In the genomic region with DNA sequence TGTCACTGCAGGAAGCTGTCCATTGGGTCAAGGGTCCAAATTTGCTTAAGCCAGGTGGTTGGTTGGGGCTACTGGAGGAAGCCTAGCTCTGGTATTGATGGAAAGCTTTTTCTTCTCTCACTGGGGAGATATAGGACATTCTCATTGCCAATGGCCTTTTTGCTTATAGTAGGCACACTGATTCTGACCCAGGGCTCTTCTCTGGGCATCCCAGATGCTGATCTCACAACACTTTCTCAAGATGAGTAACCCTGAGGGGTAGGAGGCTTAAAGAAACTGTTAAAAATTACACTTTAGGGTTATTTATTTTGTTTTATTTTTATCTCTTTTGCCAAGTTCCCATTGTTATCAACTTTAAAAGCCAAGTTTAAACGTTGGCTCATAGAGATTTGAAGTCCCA, we compare ENCODE assay signal across 22 cellular contexts.
DNase-seq lines count a peak whose midpoint lies in the region; ATAC-seq and TF ChIP-seq lines count a peak whose summit lies in the region.
"Had no signal": no experiment of that assay in that cellular context is flagged by ENCODE, and none has a peak within 500 bp of the region (broad histone marks: within the 10 kb centered on the region; RNA-seq: fewer than 3 reads in every experiment).

No MANE protein-coding gene starts in this region.

- in situ Hi-C loops in GM23248 (cut with MboI): no loop called here

- no peaks in the 10 kb centered on the region for H3K36me3 ChIP-seq in GM23248 (ENCODE audit: low read depth)
- H3K36me3 ChIP-seq in A673 (ENCODE audit: insufficient read depth, low read length, poor library complexity, severe bottlenecking): no peaks in the 10 kb centered on the region
- H3K36me3 ChIP-seq: SJSA1 had no signal

- no peaks in the 10 kb centered on the region for H3K9me2 ChIP-seq in GM23248 (ENCODE audit: insufficient read depth)

- no TSS peak for BruUV-seq in A673 (replicated peaks; lab: Mats Ljungman, UMichigan)

- H3K27ac ChIP-seq in GM23248 (no peak overlapping the region), A673 (ENCODE audit: low read depth, low read length, poor library complexity, severe bottlenecking) (no peak overlapping the region)
- H3K27ac ChIP-seq: SJSA1 had no signal

- POLR2A ChIA-PET in activated CD4-positive, alpha-beta T cell treated with anti-CD3 and anti-CD28 coated beads, Interleukin-2, amount 10 ng/mL, durations not matched to agents 7 days and 5 days (lab: Charles Lee): no interaction called here
- POLR2A ChIA-PET in A673 (lab: Charles Lee; ENCODE audit: low non-redundant PET): no interaction called here

- H3K27me3 ChIP-seq in GM23248 (replicated peaks; ENCODE audit: insufficient read depth) (no peaks in the 10 kb centered on the region), A673 (replicated peaks; ENCODE audit: insufficient read depth, low read depth, low read length, poor library complexity) (no peaks in the 10 kb centered on the region)
- H3K27me3 ChIP-seq: SJSA1 had no signal

- WGBS in GM23248 (ENCODE audit: low coverage in 1 of 2, low lambda C conversion rate in 2 of 2, missing lambda C conversion rate in 2 of 2), 2 experiments: 0 to 4% methylated on average over 1 of the region's 1 CpG

- H3K27ac Mint-ChIP-seq in activated CD4-positive, alpha-beta T cell treated with anti-CD3 and anti-CD28 coated beads, Interleukin-2, amount 10 ng/mL, durations not matched to agents 7 days and 5 days: no peak overlapping the region
- H3K27ac Mint-ChIP-seq: CD4-positive, CD25-positive, alpha-beta regulatory T cell; T-helper 2 cell treated with Interferon-gamma antibody and Interleukin-4, amounts not matched to agents 5 μg/mL and 100 μg/mL, for 36 hours had no signal

- H4K20me1 ChIP-seq in GM23248 (ENCODE audit: insufficient read depth): no peaks in the 10 kb centered on the region

- TF ChIP-seq CTCF in A673 (conservative IDR thresholded peaks at IDR 0.05; ENCODE audit: low read depth, low read length): no peak

- intact Hi-C loops in A673 (cut with micrococcal nuclease; ENCODE audit: unreplicated experiment): no loop called here

- H3K79me2 ChIP-seq in GM23248 (ENCODE audit: insufficient read depth): no peaks in the 10 kb centered on the region

- no peak overlapping the region for H3K9ac ChIP-seq in GM23248

- no peaks in the 10 kb centered on the region for H3F3A ChIP-seq in GM23248 (ENCODE audit: insufficient read depth)

- H3K4me1 ChIP-seq in GM23248 (ENCODE audit: insufficient read depth) (no peaks in the 10 kb centered on the region), A673 (ENCODE audit: insufficient read depth, low read length, poor library complexity, severe bottlenecking) (peaks cover 2% of the 10 kb centered on the region)
- H3K4me1 ChIP-seq: SJSA1 had no signal

- peaks cover 13% of the 10 kb centered on the region for H3K9me3 Mint-ChIP-seq in activated CD4-positive, alpha-beta T cell treated with anti-CD3 and anti-CD28 coated beads, Interleukin-2, amount 10 ng/mL, durations not matched to agents 7 days and 5 days

- ATAC-seq in GM18511 (IDR thresholded peaks at IDR 0.05; ENCODE audit: unreplicated experiment) (peak; percentile 39), GM19395 (IDR thresholded peaks at IDR 0.05; ENCODE audit: unreplicated experiment) (peak; percentile 37), HG02571 (IDR thresholded peaks at IDR 0.05; ENCODE audit: unreplicated experiment) (peak; percentile 43), HG03460 (IDR thresholded peaks at IDR 0.05; ENCODE audit: unreplicated experiment) (peak; percentile 37)
- ATAC-seq: K562 had no signal

- no peak overlapping the region for H2AFZ ChIP-seq in GM23248

- no peaks in the 10 kb centered on the region for H3K27me3 Mint-ChIP-seq in activated CD4-positive, alpha-beta T cell treated with anti-CD3 and anti-CD28 coated beads, Interleukin-2, amount 10 ng/mL, durations not matched to agents 7 days and 5 days
- H3K27me3 Mint-ChIP-seq: CD4-positive, CD25-positive, alpha-beta regulatory T cell had no signal

- H3K4me1 Mint-ChIP-seq in activated CD4-positive, alpha-beta T cell treated with anti-CD3 and anti-CD28 coated beads, Interleukin-2, amount 10 ng/mL, durations not matched to agents 7 days and 5 days: no peaks in the 10 kb centered on the region
- H3K4me1 Mint-ChIP-seq: CD4-positive, CD25-positive, alpha-beta regulatory T cell had no signal

- DNase-seq in NCI-H748 (lab: John Stamatoyannopoulos, UW; ENCODE audit: unreplicated experiment) (no peak), GM23248 (no peak), A673 (ENCODE audit: low spot score) (no peak)
- no peak for DNase-seq in activated CD4-positive, alpha-beta T cell treated with anti-CD3 and anti-CD28 coated beads, Interleukin-2, amount 10 ng/mL, durations not matched to agents 7 days and 5 days
- DNase-seq: 8988T; CD4-positive, CD25-positive, alpha-beta regulatory T cell; Kasumi-1; NCI-H1105; NCI-H1694; NCI-H2029 treated with DMSO at 0.1 percent for 48 hours; NCI-H446 treated with DMSO at 0.1 percent for 48 hours; NCI-H526; Right ventricle myocardium superior; RPMI8226; T-helper 1 cell had no signal

- CTCF ChIA-PET in activated CD4-positive, alpha-beta T cell treated with anti-CD3 and anti-CD28 coated beads, Interleukin-2, amount 10 ng/mL, durations not matched to agents 7 days and 5 days (lab: Charles Lee): no interaction called here
- CTCF ChIA-PET in A673 (lab: Charles Lee): no interaction called here

- no peak overlapping the region for H3K4me2 ChIP-seq in GM23248 (ENCODE audit: unreplicated experiment)

- H3K36me3 Mint-ChIP-seq in activated CD4-positive, alpha-beta T cell treated with anti-CD3 and anti-CD28 coated beads, Interleukin-2, amount 10 ng/mL, durations not matched to agents 7 days and 5 days (ENCODE audit: low read depth): no peaks in the 10 kb centered on the region
- H3K36me3 Mint-ChIP-seq: CD4-positive, CD25-positive, alpha-beta regulatory T cell had no signal

- no peak overlapping the region for H3K4me3 Mint-ChIP-seq in activated CD4-positive, alpha-beta T cell treated with anti-CD3 and anti-CD28 coated beads, Interleukin-2, amount 10 ng/mL, durations not matched to agents 7 days and 5 days
- H3K4me3 Mint-ChIP-seq: CD4-positive, CD25-positive, alpha-beta regulatory T cell; T-helper 2 cell treated with Interferon-gamma antibody and Interleukin-4, amounts not matched to agents 5 μg/mL and 100 μg/mL, for 36 hours had no signal

- H3K9me3 ChIP-seq in GM23248 (ENCODE audit: low read depth) (no peaks in the 10 kb centered on the region), A673 (ENCODE audit: low read depth, low read length, poor library complexity, severe bottlenecking) (no peaks in the 10 kb centered on the region)
- H3K9me3 ChIP-seq: SJSA1 had no signal

- H3K4me3 ChIP-seq in GM23248 (no peak overlapping the region), A673 (ENCODE audit: low read depth, low read length, poor library complexity, severe bottlenecking) (no peak overlapping the region)
- H3K4me3 ChIP-seq: K562, SJSA1 had no signal
